Comparison of ENCODE assay signal across 8 cellular contexts in genomic region chr1:236753554-236753953, GRCh38. TPM values are rescaled to one million over a fixed set of nuclear protein-coding genes. Genes with fewer than 3 reads are reported as not detected.
DNase-seq lines count a peak whose midpoint lies in the region; ATAC-seq and TF ChIP-seq lines count a peak whose summit lies in the region.

No MANE protein-coding gene starts in this region.

- ATAC-seq in WTC11: peak; percentile 99
- ATAC-seq in left colon: peak; percentile 45
- ATAC-seq in naive thymus-derived CD4-positive, alpha-beta T cell: no peak
- ATAC-seq in HG03095 (IDR thresholded peaks at IDR 0.05; ENCODE audit: unreplicated experiment): no peak

- POLR2A ChIA-PET in WTC11 (lab: Charles Lee): no interaction called here
- POLR2A ChIA-PET in naive thymus-derived CD4-positive, alpha-beta T cell (lab: Charles Lee): no interaction called here
- POLR2A ChIA-PET in activated CD4-positive, alpha-beta T cell treated with anti-CD3 and anti-CD28 coated beads, Interleukin-2, amount 10 ng/mL, durations not matched to agents 7 days and 5 days (lab: Charles Lee): no interaction called here

- no peak overlapping the region for H3K27ac ChIP-seq in naive thymus-derived CD4-positive, alpha-beta T cell (ENCODE audit: low read depth, low read length)

- no peaks in the 10 kb centered on the region for H3K27me3 ChIP-seq in naive thymus-derived CD4-positive, alpha-beta T cell (ENCODE audit: control insufficient read depth in 2 of 2, insufficient read depth in 2 of 2, low read length in 2 of 2)

- no peaks in the 10 kb centered on the region for H3K4me1 Mint-ChIP-seq in WTC11
- H3K4me1 Mint-ChIP-seq in naive thymus-derived CD4-positive, alpha-beta T cell: no peaks in the 10 kb centered on the region
- H3K4me1 Mint-ChIP-seq in activated CD4-positive, alpha-beta T cell treated with anti-CD3 and anti-CD28 coated beads, Interleukin-2, amount 10 ng/mL, durations not matched to agents 7 days and 5 days: no peaks in the 10 kb centered on the region

- CTCF ChIA-PET in WTC11 (lab: Charles Lee): interaction anchor here (0.6 to 2.3 kb wide), 14 partner anchors 18 to 1046 kb away, joined by 3 to 24 read pairs (median 4); partner anchors contain the start of gene MTR
- CTCF ChIA-PET in naive thymus-derived CD4-positive, alpha-beta T cell (lab: Charles Lee): no interaction called here
- CTCF ChIA-PET in activated CD4-positive, alpha-beta T cell treated with anti-CD3 and anti-CD28 coated beads, Interleukin-2, amount 10 ng/mL, durations not matched to agents 7 days and 5 days (lab: Charles Lee): interaction anchor here (0.7 kb wide), 1 partner anchor 650 kb away, joined by 4 read pairs; no protein-coding TSS in a partner anchor

- H3K27ac Mint-ChIP-seq in WTC11: no peak overlapping the region
- no peak overlapping the region for H3K27ac Mint-ChIP-seq in naive thymus-derived CD4-positive, alpha-beta T cell
- no peak overlapping the region for H3K27ac Mint-ChIP-seq in activated CD4-positive, alpha-beta T cell treated with anti-CD3 and anti-CD28 coated beads, Interleukin-2, amount 10 ng/mL, durations not matched to agents 7 days and 5 days

- no peaks in the 10 kb centered on the region for H3K4me1 ChIP-seq in naive thymus-derived CD4-positive, alpha-beta T cell (ENCODE audit: control insufficient read depth in 2 of 2, insufficient read depth in 2 of 2, low read length in 2 of 2)

- no peaks in the 10 kb centered on the region for H3K36me3 ChIP-seq in naive thymus-derived CD4-positive, alpha-beta T cell (ENCODE audit: control insufficient read depth in 2 of 3, insufficient read depth in 3 of 3, low read length in 3 of 3)

- DNase-seq in Caki2 (ENCODE audit: low read depth): peak; percentile 47
- DNase-seq in KBM-7: peak; percentile 53
- peak; percentile 30 for DNase-seq in WTC11 (ENCODE audit: low spot score)
- no peak for DNase-seq in left colon
- no peak for DNase-seq in naive thymus-derived CD4-positive, alpha-beta T cell
- no peak for DNase-seq in activated CD4-positive, alpha-beta T cell treated with anti-CD3 and anti-CD28 coated beads, Interleukin-2, amount 10 ng/mL, durations not matched to agents 7 days and 5 days
- DNase-seq in NCI-H187 treated with DMSO at 0.1 percent for 48 hours (lab: John Stamatoyannopoulos, UW): no peak

- no peaks in the 10 kb centered on the region; the same call in 1 of the 2 replicates for H3K36me3 Mint-ChIP-seq in WTC11
- no peaks in the 10 kb centered on the region for H3K36me3 Mint-ChIP-seq in naive thymus-derived CD4-positive, alpha-beta T cell
- no peaks in the 10 kb centered on the region for H3K36me3 Mint-ChIP-seq in activated CD4-positive, alpha-beta T cell treated with anti-CD3 and anti-CD28 coated beads, Interleukin-2, amount 10 ng/mL, durations not matched to agents 7 days and 5 days (ENCODE audit: low read depth)

- H3K9me3 Mint-ChIP-seq in WTC11: no peaks in the 10 kb centered on the region
- H3K9me3 Mint-ChIP-seq in naive thymus-derived CD4-positive, alpha-beta T cell: no peaks in the 10 kb centered on the region
- H3K9me3 Mint-ChIP-seq in activated CD4-positive, alpha-beta T cell treated with anti-CD3 and anti-CD28 coated beads, Interleukin-2, amount 10 ng/mL, durations not matched to agents 7 days and 5 days: no peaks in the 10 kb centered on the region

- H3K4me3 ChIP-seq in naive thymus-derived CD4-positive, alpha-beta T cell (ENCODE audit: low read length): no peak overlapping the region

- no peaks in the 10 kb centered on the region for H3K9me3 ChIP-seq in naive thymus-derived CD4-positive, alpha-beta T cell (ENCODE audit: control insufficient read depth in 2 of 3, low read length in 3 of 3)

- in situ Hi-C loops in Caki2 (cut with HindIII; ENCODE audit: low pct_unique_long_range_greater_than_20kb, low sequenced_read_pairs): no loop called here
- in situ Hi-C loops in KBM-7 (cut with MboI; ENCODE audit: low pct_unique_long_range_greater_than_20kb, low sequenced_read_pairs): no loop called here

- TF ChIP-seq CTCF in WTC11 (IDR thresholded peaks at IDR 0.05): no peak

- intact Hi-C loops in left colon (cut with DNase I, micrococcal nuclease): no loop called here
- intact Hi-C loops in naive thymus-derived CD4-positive, alpha-beta T cell (cut with micrococcal nuclease): loop anchor here in 1 of 2 donors (1.0 kb wide), 1 partner anchor 116 kb away; no protein-coding TSS in a partner anchor

- no peaks in the 10 kb centered on the region for H3K27me3 Mint-ChIP-seq in WTC11 (ENCODE audit: low read depth)
- H3K27me3 Mint-ChIP-seq in naive thymus-derived CD4-positive, alpha-beta T cell: peaks cover 0 to 8% (median 5%) of the 10 kb centered on the region in 5 donors
- peaks cover 3% of the 10 kb centered on the region for H3K27me3 Mint-ChIP-seq in activated CD4-positive, alpha-beta T cell treated with anti-CD3 and anti-CD28 coated beads, Interleukin-2, amount 10 ng/mL, durations not matched to agents 7 days and 5 days

- no peak overlapping the region for H3K4me3 Mint-ChIP-seq in WTC11
- H3K4me3 Mint-ChIP-seq in naive thymus-derived CD4-positive, alpha-beta T cell: no peak overlapping the region
- H3K4me3 Mint-ChIP-seq in activated CD4-positive, alpha-beta T cell treated with anti-CD3 and anti-CD28 coated beads, Interleukin-2, amount 10 ng/mL, durations not matched to agents 7 days and 5 days: no peak overlapping the region

TF ChIP-seq in WTC11, 78 proteins besides CTCF, POLR2A, EP300 and RAD21:
- TF ChIP-seq IRF2 (CRISPR knock-in tag; IDR thresholded peaks at IDR 0.05; ENCODE audit: borderline replicate concordance, low read depth) (no peak), HMGXB4 (CRISPR knock-in tag; IDR thresholded peaks at IDR 0.05) (no peak), ZNF263 (CRISPR knock-in tag; IDR thresholded peaks at IDR 0.05; ENCODE audit: low read depth) (peak; percentile 95), ATF2 (CRISPR knock-in tag; IDR thresholded peaks at IDR 0.05; ENCODE audit: borderline replicate concordance, low read depth) (no peak)
- TF ChIP-seq, protein P1, sequence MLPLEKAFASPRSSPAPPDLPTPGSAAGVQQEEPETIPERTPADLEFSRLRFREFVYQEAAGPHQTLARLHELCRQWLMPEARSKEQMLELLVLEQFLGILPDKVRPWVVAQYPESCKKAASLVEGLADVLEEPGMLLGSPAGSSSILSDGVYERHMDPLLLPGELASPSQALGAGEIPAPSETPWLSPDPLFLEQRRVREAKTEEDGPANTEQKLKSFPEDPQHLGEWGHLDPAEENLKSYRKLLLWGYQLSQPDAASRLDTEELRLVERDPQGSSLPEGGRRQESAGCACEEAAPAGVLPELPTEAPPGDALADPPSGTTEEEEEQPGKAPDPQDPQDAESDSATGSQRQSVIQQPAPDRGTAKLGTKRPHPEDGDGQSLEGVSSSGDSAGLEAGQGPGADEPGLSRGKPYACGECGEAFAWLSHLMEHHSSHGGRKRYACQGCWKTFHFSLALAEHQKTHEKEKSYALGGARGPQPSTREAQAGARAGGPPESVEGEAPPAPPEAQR (CRISPR knock-in tag; IDR thresholded peaks at IDR 0.05): no peak
- TF ChIP-seq, protein P2, sequence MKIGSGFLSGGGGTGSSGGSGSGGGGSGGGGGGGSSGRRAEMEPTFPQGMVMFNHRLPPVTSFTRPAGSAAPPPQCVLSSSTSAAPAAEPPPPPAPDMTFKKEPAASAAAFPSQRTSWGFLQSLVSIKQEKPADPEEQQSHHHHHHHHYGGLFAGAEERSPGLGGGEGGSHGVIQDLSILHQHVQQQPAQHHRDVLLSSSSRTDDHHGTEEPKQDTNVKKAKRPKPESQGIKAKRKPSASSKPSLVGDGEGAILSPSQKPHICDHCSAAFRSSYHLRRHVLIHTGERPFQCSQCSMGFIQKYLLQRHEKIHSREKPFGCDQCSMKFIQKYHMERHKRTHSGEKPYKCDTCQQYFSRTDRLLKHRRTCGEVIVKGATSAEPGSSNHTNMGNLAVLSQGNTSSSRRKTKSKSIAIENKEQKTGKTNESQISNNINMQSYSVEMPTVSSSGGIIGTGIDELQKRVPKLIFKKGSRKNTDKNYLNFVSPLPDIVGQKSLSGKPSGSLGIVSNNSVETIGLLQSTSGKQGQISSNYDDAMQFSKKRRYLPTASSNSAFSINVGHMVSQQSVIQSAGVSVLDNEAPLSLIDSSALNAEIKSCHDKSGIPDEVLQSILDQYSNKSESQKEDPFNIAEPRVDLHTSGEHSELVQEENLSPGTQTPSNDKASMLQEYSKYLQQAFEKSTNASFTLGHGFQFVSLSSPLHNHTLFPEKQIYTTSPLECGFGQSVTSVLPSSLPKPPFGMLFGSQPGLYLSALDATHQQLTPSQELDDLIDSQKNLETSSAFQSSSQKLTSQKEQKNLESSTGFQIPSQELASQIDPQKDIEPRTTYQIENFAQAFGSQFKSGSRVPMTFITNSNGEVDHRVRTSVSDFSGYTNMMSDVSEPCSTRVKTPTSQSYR (CRISPR knock-in tag; IDR thresholded peaks at IDR 0.05): no peak

RNA-seq across cellular contexts. Expression of gene MTR, which starts 41.5 kb away (rescaled TPM):
- total RNA-seq in Caki2 (2014; rRNA removed; shearing (Covaris generic); ENCODE audit: low replicate concordance): 10.0 and 13.8 TPM in 2 replicates
- total RNA-seq in WTC11 (2021) (27.5 to 36.1 TPM (median 34.5 TPM) in 3 replicates), left colon (10 to 100 TPM; 17.2 to 23.8 TPM)
- 10 to 100 TPM; 42.9 to 78.8 (median 49.4) TPM for total RNA-seq in naive thymus-derived CD4-positive, alpha-beta T cell
- polyA plus RNA-seq in naive thymus-derived CD4-positive, alpha-beta T cell: 10 to 100 TPM; 19.8 to 23.0 TPM
- total RNA-seq in activated CD4-positive, alpha-beta T cell treated with anti-CD3 and anti-CD28 coated beads, Interleukin-2, amount 10 ng/mL, durations not matched to agents 7 days and 5 days: 10 to 100 TPM; 41.1 to 42.5 TPM

Comparison
In these comparisons a context has a peak if more than half of its experiments do, and no peak if none do; other contexts are left out.
1. DNase-seq: peak in Caki2 (single experiment), KBM-7 (single experiment) and WTC11 (single experiment); none in left colon (0 of 2), naive thymus-derived CD4-positive, alpha-beta T cell (0 of 9), activated CD4-positive, alpha-beta T cell treated with anti-CD3 and anti-CD28 coated beads, Interleukin-2, amount 10 ng/mL, durations not matched to agents 7 days and 5 days (single experiment) and NCI-H187 treated with DMSO at 0.1 percent for 48 hours (single experiment).
2. ATAC-seq: peak in WTC11 (single experiment) and left colon (single experiment); none in naive thymus-derived CD4-positive, alpha-beta T cell (single experiment) and HG03095 (single experiment).